7 cellular contexts compared by ENCODE assay signal in the genomic region with DNA sequence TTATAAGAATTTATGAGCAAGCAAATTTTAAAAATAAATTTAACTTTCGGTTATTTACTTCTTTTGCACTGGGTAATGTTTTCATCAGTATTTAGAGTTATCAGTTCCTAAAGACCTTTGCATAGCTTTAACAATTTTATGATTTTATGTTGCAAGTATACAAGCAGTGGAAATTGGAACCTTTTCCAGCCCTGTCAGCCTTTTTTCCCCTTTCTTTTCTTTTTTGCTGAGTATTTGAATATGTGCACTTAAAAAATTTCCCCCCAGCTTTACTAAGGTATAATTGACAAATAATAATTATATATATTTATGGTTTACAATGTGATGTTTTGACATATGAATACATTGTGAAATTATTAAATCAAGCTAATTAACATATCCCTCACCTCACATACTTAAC.
"Had no signal": no experiment of that assay in that cellular context is flagged by ENCODE, and none has a peak within 500 bp of the region (broad histone marks: within the 10 kb centered on the region; RNA-seq: fewer than 3 reads in every experiment).

No MANE protein-coding gene starts in this region.

- DNase-seq: H9, HCEC 1CT, KBM-7 had no signal

- H3K4me2 ChIP-seq: GM23338, KMS-11 had no signal

- ATAC-seq: GM23338 had no signal

- FAIRE-seq: H1, HTR-8/SVneo had no signal

- H2AFZ ChIP-seq: GM23338 had no signal

- H3K4me3 ChIP-seq: GM23338 had no signal

- H3K27ac ChIP-seq: KMS-11 had no signal

- H3K9ac ChIP-seq: KMS-11 had no signal
